Comparison of ENCODE assay signal across 1 cellular context in genomic region chr2:25424426-25425028, GRCh38.
A peak's percentile ranks its signal among the peaks of the same experiment; 100 is the strongest.
TF ChIP-seq lines count a peak whose summit lies in the region.

No MANE protein-coding gene starts in this region.

TF ChIP-seq in GM12878, 131 proteins besides CTCF, POLR2A, EP300 and RAD21 (continued from another document):
- TF ChIP-seq CUX1 (IDR thresholded peaks at IDR 0.05; ENCODE audit: insufficient replicate concordance, low read depth, low read length) = no peak
- TF ChIP-seq RELB (IDR thresholded peaks at IDR 0.05; ENCODE audit: low read depth) = peak; percentile 63; the same call in 1 of the 2 replicates
- no peak; the same call in 1 of the 2 replicates for TF ChIP-seq MLLT1 (IDR thresholded peaks at IDR 0.05)
- 0 out of 2 replicates have a peak, but pooled peaks have one; percentile 26 for TF ChIP-seq LARP7 (IDR thresholded peaks at IDR 0.05)
- TF ChIP-seq PAX8 (IDR thresholded peaks at IDR 0.05) = no peak
- no peak for TF ChIP-seq CBX5 (IDR thresholded peaks at IDR 0.05; ENCODE audit: low read depth)
- TF ChIP-seq SMAD1 (IDR thresholded peaks at IDR 0.05; ENCODE audit: low read depth, partially characterized antibody) = no peak
- TF ChIP-seq BHLHE40 (IDR thresholded peaks at IDR 0.05; ENCODE audit: borderline replicate concordance in 1 of 2, low read depth in 2 of 2, low read length in 1 of 2) = peak in 1 of 2 experiments; percentile 74; a peak in 2 of 4 replicates
- TF ChIP-seq RAD51 (IDR thresholded peaks at IDR 0.05) = no peak
- TF ChIP-seq REST (IDR thresholded peaks at IDR 0.05; ENCODE audit: low read depth, low read length) = no peak
- 0 out of 2 replicates have a peak, but pooled peaks have one; percentile 25 for TF ChIP-seq ATF2 (IDR thresholded peaks at IDR 0.05; ENCODE audit: low read length)
- peak; percentile 6; the same call in 1 of the 2 replicates for TF ChIP-seq ZBED1 (IDR thresholded peaks at IDR 0.05; ENCODE audit: borderline replicate concordance)
- TF ChIP-seq IKZF1 (conservative IDR thresholded peaks at IDR 0.05) = peak; percentile 23; the same call in 1 of the 2 replicates
- TF ChIP-seq NBN (IDR thresholded peaks at IDR 0.05) = 0 out of 2 replicates have a peak, but pooled peaks have one; percentile 16
- TF ChIP-seq MXI1 (IDR thresholded peaks at IDR 0.05; ENCODE audit: low read depth, low read length) = no peak
- 0 out of 2 replicates have a peak, but pooled peaks have one; percentile 30 for TF ChIP-seq EED (IDR thresholded peaks at IDR 0.05; ENCODE audit: low read depth)
- no peak for TF ChIP-seq PKNOX1 (IDR thresholded peaks at IDR 0.05)
- 0 out of 2 replicates have a peak, but pooled peaks have one; percentile 26 for TF ChIP-seq DPF2 (IDR thresholded peaks at IDR 0.05)
- 0 out of 2 replicates have a peak, but pooled peaks have one; percentile 62 for TF ChIP-seq SMARCA5 (IDR thresholded peaks at IDR 0.05)
- 0 out of 2 replicates have a peak, but pooled peaks have one; percentile 25 for TF ChIP-seq ATF7 (IDR thresholded peaks at IDR 0.05; ENCODE audit: low read depth)
- TF ChIP-seq RCOR1 (conservative IDR thresholded peaks at IDR 0.05; ENCODE audit: low read depth, low read length) = no peak
- TF ChIP-seq FOXK2 (IDR thresholded peaks at IDR 0.05) = no peak
- peak; percentile 62; the same call in 1 of the 2 replicates for TF ChIP-seq ZNF384 (IDR thresholded peaks at IDR 0.05; ENCODE audit: borderline replicate concordance, low read depth, low read length)
- no peak for TF ChIP-seq KDM1A (IDR thresholded peaks at IDR 0.05; ENCODE audit: borderline replicate concordance)
